Comparison of ENCODE assay signal across 24 cellular contexts in genomic region chr9:25418974-25419373, GRCh38.
A peak's percentile ranks its signal among the peaks of the same experiment; 100 is the strongest.
DNase-seq lines count a peak whose midpoint lies in the region; ATAC-seq, FAIRE-seq and TF ChIP-seq lines count a peak whose summit lies in the region.
"Had no signal": no experiment of that assay in that cellular context is flagged by ENCODE, and none has a peak within 500 bp of the region (broad histone marks: within the 10 kb centered on the region; RNA-seq: fewer than 3 reads in every experiment).

No MANE protein-coding gene starts in this region.

- ATAC-seq in HG02938 (IDR thresholded peaks at IDR 0.05; ENCODE audit: unreplicated experiment): no peak
- ATAC-seq: GM12878, HepG2 had no signal

- TF ChIP-seq POLR2A in H54 (IDR thresholded peaks at IDR 0.05; ENCODE audit: low read depth, low read length): no peak

- H3K4me3 ChIP-seq in fibroblast of pulmonary artery (replicated peaks; ENCODE audit: low read depth, low read length) (no peak overlapping the region), retinal pigment epithelial cell (ENCODE audit: low read length) (no peak overlapping the region)
- H3K4me3 ChIP-seq: GM12878, SJCRH30 had no signal

- H3K4me1 Mint-ChIP-seq in T-helper 2 cell treated with Interferon-gamma antibody and Interleukin-4, amounts not matched to agents 5 μg/mL and 100 μg/mL, for 36 hours (ENCODE audit: low read depth): no peaks in the 10 kb centered on the region
- H3K4me1 Mint-ChIP-seq in osteocyte (ENCODE audit: unreplicated experiment): no peaks in the 10 kb centered on the region
- H3K4me1 Mint-ChIP-seq: B cell, CD14-positive monocyte had no signal

- no peaks in the 10 kb centered on the region for H3K36me3 Mint-ChIP-seq in T-helper 2 cell treated with Interferon-gamma antibody and Interleukin-4, amounts not matched to agents 5 μg/mL and 100 μg/mL, for 36 hours (ENCODE audit: low read depth)
- no peaks in the 10 kb centered on the region for H3K36me3 Mint-ChIP-seq in osteocyte (ENCODE audit: unreplicated experiment)
- H3K36me3 Mint-ChIP-seq: CD14-positive monocyte had no signal

- H3K4me3 Mint-ChIP-seq in T-helper 2 cell treated with Interferon-gamma antibody and Interleukin-4, amounts not matched to agents 5 μg/mL and 100 μg/mL, for 36 hours: no peak overlapping the region
- no peak overlapping the region for H3K4me3 Mint-ChIP-seq in osteocyte (ENCODE audit: unreplicated experiment)
- H3K4me3 Mint-ChIP-seq: B cell, CD14-positive monocyte had no signal

- no peaks in the 10 kb centered on the region for H3K27me3 Mint-ChIP-seq in T-helper 2 cell treated with Interferon-gamma antibody and Interleukin-4, amounts not matched to agents 5 μg/mL and 100 μg/mL, for 36 hours (ENCODE audit: low read depth)
- no peaks in the 10 kb centered on the region for H3K27me3 Mint-ChIP-seq in osteocyte (ENCODE audit: unreplicated experiment)
- H3K27me3 Mint-ChIP-seq: B cell had no signal

- TF ChIP-seq CTCF in fibroblast of pulmonary artery (IDR thresholded peaks at IDR 0.05; ENCODE audit: low read length, missing control alignments): no peak
- TF ChIP-seq CTCF in retinal pigment epithelial cell (conservative IDR thresholded peaks at IDR 0.05; ENCODE audit: low read depth, low read length): no peak
- no peak for TF ChIP-seq CTCF in osteocyte (IDR thresholded peaks at IDR 0.05)

- DNase-seq in H54 (ENCODE audit: insufficient read length, low spot score): no peak
- peak; percentile 2 for DNase-seq in amniotic epithelial cell (ENCODE audit: low read depth)
- peak; percentile 3 for DNase-seq in fibroblast of pulmonary artery (ENCODE audit: low read depth)
- DNase-seq in retinal pigment epithelial cell (ENCODE audit: low read depth): peak; percentile 2
- DNase-seq in effector CD4-positive, alpha-beta T cell: no peak
- no peak for DNase-seq in T-helper 2 cell treated with Interferon-gamma antibody and Interleukin-4, amounts not matched to agents 5 μg/mL and 100 μg/mL, for 36 hours (ENCODE audit: low spot score)
- no peak for DNase-seq in osteocyte (ENCODE audit: extremely low spot score, unreplicated experiment)
- DNase-seq: DMS79 treated with DMSO at 0.1 percent for 48 hours, GOT3, KBM-7, NCI-H1092, NCI-H1436, NCI-H187 treated with DMSO at 0.1 percent for 48 hours, NCI-H2107, NCI-H446 treated with DMSO at 0.1 percent for 48 hours, NCI-H526 treated with DMSO at 0.1 percent for 48 hours, OCI-M1, SJCRH30 had no signal

- H3K27ac Mint-ChIP-seq in T-helper 2 cell treated with Interferon-gamma antibody and Interleukin-4, amounts not matched to agents 5 μg/mL and 100 μg/mL, for 36 hours: no peak overlapping the region
- H3K27ac Mint-ChIP-seq in osteocyte (ENCODE audit: unreplicated experiment): no peak overlapping the region
- H3K27ac Mint-ChIP-seq: B cell, CD14-positive monocyte had no signal

- peak; percentile 33 for FAIRE-seq in H54 (lab: Jason Lieb, UNC)
- FAIRE-seq: GM12878, HepG2, RCC 7860 had no signal

- peaks cover 57% of the 10 kb centered on the region for H3K9me3 Mint-ChIP-seq in T-helper 2 cell treated with Interferon-gamma antibody and Interleukin-4, amounts not matched to agents 5 μg/mL and 100 μg/mL, for 36 hours
- H3K9me3 Mint-ChIP-seq in osteocyte (ENCODE audit: unreplicated experiment): no peaks in the 10 kb centered on the region

Comparison
In these comparisons a context has a peak if more than half of its experiments do, and no peak if none do; other contexts are left out.
1. DNase-seq: peak in amniotic epithelial cell (single experiment), fibroblast of pulmonary artery (single experiment) and retinal pigment epithelial cell (single experiment); none in H54 (single experiment), effector CD4-positive, alpha-beta T cell (single experiment), T-helper 2 cell treated with Interferon-gamma antibody and Interleukin-4, amounts not matched to agents 5 μg/mL and 100 μg/mL, for 36 hours (single experiment) and osteocyte (single experiment).